In the genomic region with DNA sequence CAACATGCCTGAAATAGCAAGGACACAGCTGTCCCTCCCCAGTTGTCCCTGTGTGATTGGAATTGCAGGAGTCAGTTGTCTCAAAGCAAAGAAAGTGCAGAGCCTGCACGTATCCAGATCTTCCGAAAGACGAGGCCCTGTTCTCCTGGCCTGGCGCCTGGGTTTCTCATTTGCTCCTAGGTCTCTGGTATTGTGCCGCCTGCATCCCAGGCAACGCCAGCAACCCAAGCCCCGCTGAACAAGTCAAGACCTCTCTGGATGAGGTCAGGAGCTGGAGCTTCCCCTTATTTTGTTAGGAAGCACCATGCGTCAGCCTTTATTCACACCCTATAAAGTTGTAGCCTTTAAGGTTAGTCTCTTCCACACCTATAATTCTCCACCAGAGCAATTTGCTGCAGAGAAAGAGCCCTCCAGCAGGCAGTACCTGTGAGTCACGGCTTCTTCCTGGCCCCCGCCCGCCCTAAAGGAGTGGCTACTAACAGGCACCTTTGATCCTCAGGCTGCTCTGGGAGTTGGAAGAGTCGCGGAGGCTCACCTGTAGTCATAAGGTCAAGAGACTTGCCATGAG, we compare ENCODE assay signal across 10 cellular contexts.
DNase-seq lines count a peak whose midpoint lies in the region; ATAC-seq and TF ChIP-seq lines count a peak whose summit lies in the region.
"Had no signal": no experiment of that assay in that cellular context is flagged by ENCODE, and none has a peak within 500 bp of the region (broad histone marks: within the 10 kb centered on the region; RNA-seq: fewer than 3 reads in every experiment).

No MANE protein-coding gene starts in this region.

- H3K4me3 ChIP-seq in PC-9 (peak overlapping the region; percentile 45), esophagus muscularis mucosa (peak overlapping the region in 1 of 4 donors; percentile 30), muscle layer of colon (ENCODE audit: low read depth in 1 of 2, low read length in 2 of 2) (peak overlapping the region in 1 of 2 donors; percentile 49)
- H3K4me3 ChIP-seq: BLaER1 had no signal

- BruUV-seq in PC-9 (replicated peaks; lab: Mats Ljungman, UMichigan), result TSS peak; percentile 88

- no peak for ATAC-seq in HG02981 (IDR thresholded peaks at IDR 0.05; ENCODE audit: unreplicated experiment)
- no peak for ATAC-seq in GM18861 (IDR thresholded peaks at IDR 0.05; ENCODE audit: unreplicated experiment)

- no peak overlapping the region for H2AFZ ChIP-seq in PC-9

- H3K4me1 ChIP-seq in PC-9 (replicated peaks; ENCODE audit: insufficient read depth), result peaks cover 34% of the 10 kb centered on the region
- peaks cover 34 to 55% (median 52%) of the 10 kb centered on the region in 4 donors for H3K4me1 ChIP-seq in esophagus muscularis mucosa
- peaks cover 37% of the 10 kb centered on the region for H3K4me1 ChIP-seq in muscle layer of colon (ENCODE audit: insufficient read depth, low read length)

- peaks cover 28% of the 10 kb centered on the region for H3F3A ChIP-seq in PC-9 (ENCODE audit: insufficient read depth, low read depth)

- no peak for TF ChIP-seq EP300 in esophagus muscularis mucosa (IDR thresholded peaks at IDR 0.05)

- H3K27ac ChIP-seq in 22Rv1, result peak overlapping the region; percentile 91
- H3K27ac ChIP-seq in PC-9, result peak overlapping the region; percentile 100
- peak overlapping the region; percentile 95 to 98 (median 96) for H3K27ac ChIP-seq in esophagus muscularis mucosa (replicated peaks in 1 of 4)
- peak overlapping the region; percentile 88 for H3K27ac ChIP-seq in muscle layer of colon (ENCODE audit: low read depth, low read length)
- H3K27ac ChIP-seq: BLaER1 had no signal

- H3K9me3 ChIP-seq in PC-9 (ENCODE audit: insufficient read depth, low read depth), result no peaks in the 10 kb centered on the region
- H3K9me3 ChIP-seq in esophagus muscularis mucosa, result no peaks in the 10 kb centered on the region
- no peaks in the 10 kb centered on the region for H3K9me3 ChIP-seq in muscle layer of colon (ENCODE audit: low read length)
- H3K9me3 ChIP-seq: BLaER1 had no signal

- CTCF ChIA-PET in PC-9 (lab: Charles Lee), result interaction anchor here (0.5 kb wide), 1 partner anchor 308 kb away, joined by 3 read pairs; no protein-coding TSS in a partner anchor

- no peaks in the 10 kb centered on the region for H3K9me2 ChIP-seq in PC-9 (ENCODE audit: insufficient read depth)

- DNase-seq in PC-9 (peak; percentile 89 to 99), esophagus muscularis mucosa (ENCODE audit: extremely low spot score) (no peak), T-helper 1 cell (no peak), Ammon's horn (ENCODE audit: low spot score) (no peak)
- DNase-seq: NCI-H2107 had no signal

- 59% methylated on average over 13 of the region's 13 CpGs for WGBS in esophagus muscularis mucosa

- TF ChIP-seq POLR2A in esophagus muscularis mucosa (IDR thresholded peaks at IDR 0.05; ENCODE audit: low read depth), result no peak

- intact Hi-C loops in PC-9 (cut with micrococcal nuclease; ENCODE audit: unreplicated experiment) (loop anchor here (1.0 to 5.0 kb wide), 4 partner anchors 23 to 388 kb away; a partner anchor contains a TSS), esophagus muscularis mucosa (cut with DNase I) (loop anchor here (5.0 kb wide), 2 partner anchors 276 to 386 kb away; a partner anchor contains a TSS)

- H3K36me3 ChIP-seq in PC-9 (ENCODE audit: low read depth), result no peaks in the 10 kb centered on the region
- no peaks in the 10 kb centered on the region for H3K36me3 ChIP-seq in esophagus muscularis mucosa
- no peaks in the 10 kb centered on the region for H3K36me3 ChIP-seq in muscle layer of colon (ENCODE audit: insufficient read depth, low read length)
- H3K36me3 ChIP-seq: BLaER1 had no signal

- H4K20me1 ChIP-seq in PC-9 (ENCODE audit: insufficient read depth), result no peaks in the 10 kb centered on the region
- H4K20me1 ChIP-seq: BLaER1 had no signal

- no peak for TF ChIP-seq CTCF in 22Rv1 (IDR thresholded peaks at IDR 0.05)
- TF ChIP-seq CTCF in PC-9 (conservative IDR thresholded peaks at IDR 0.05), result no peak
- TF ChIP-seq CTCF in esophagus muscularis mucosa (IDR thresholded peaks at IDR 0.05), result no peak

- POLR2A ChIA-PET in PC-9 (lab: Charles Lee; ENCODE audit: unreplicated experiment), result interaction anchor here (0.6 to 1.7 kb wide), 7 partner anchors 11 to 495 kb away, joined by 3 to 9 read pairs (median 6); no protein-coding TSS in a partner anchor

- peak overlapping the region; percentile 82 for H3K4me2 ChIP-seq in PC-9
- H3K4me2 ChIP-seq: BLaER1 had no signal

- H3K27me3 ChIP-seq in PC-9 (ENCODE audit: insufficient read depth, low read depth), result no peaks in the 10 kb centered on the region
- no peaks in the 10 kb centered on the region for H3K27me3 ChIP-seq in esophagus muscularis mucosa
- no peaks in the 10 kb centered on the region for H3K27me3 ChIP-seq in muscle layer of colon (ENCODE audit: control insufficient read depth in 1 of 2, insufficient read depth in 2 of 2, low read length in 2 of 2)
- H3K27me3 ChIP-seq: BLaER1 had no signal

- H3K9ac ChIP-seq in muscle layer of colon (ENCODE audit: low read length), result peak overlapping the region; percentile 63
- H3K9ac ChIP-seq: BLaER1 had no signal

- H3K79me2 ChIP-seq in PC-9 (ENCODE audit: low read depth), result no peaks in the 10 kb centered on the region

Comparison
In these comparisons a context has a peak if more than half of its experiments do, and no peak if none do; other contexts are left out.
1. DNase-seq: peak in PC-9 (2 of 2); none in esophagus muscularis mucosa (single experiment), T-helper 1 cell (0 of 5) and Ammon's horn (single experiment).
2. Peak in every context shown above with its lines, with median percentiles within 50 percentile points of each other: H3K27ac ChIP-seq.